Comparison of ENCODE assay signal across 8 cellular contexts in the genomic region with DNA sequence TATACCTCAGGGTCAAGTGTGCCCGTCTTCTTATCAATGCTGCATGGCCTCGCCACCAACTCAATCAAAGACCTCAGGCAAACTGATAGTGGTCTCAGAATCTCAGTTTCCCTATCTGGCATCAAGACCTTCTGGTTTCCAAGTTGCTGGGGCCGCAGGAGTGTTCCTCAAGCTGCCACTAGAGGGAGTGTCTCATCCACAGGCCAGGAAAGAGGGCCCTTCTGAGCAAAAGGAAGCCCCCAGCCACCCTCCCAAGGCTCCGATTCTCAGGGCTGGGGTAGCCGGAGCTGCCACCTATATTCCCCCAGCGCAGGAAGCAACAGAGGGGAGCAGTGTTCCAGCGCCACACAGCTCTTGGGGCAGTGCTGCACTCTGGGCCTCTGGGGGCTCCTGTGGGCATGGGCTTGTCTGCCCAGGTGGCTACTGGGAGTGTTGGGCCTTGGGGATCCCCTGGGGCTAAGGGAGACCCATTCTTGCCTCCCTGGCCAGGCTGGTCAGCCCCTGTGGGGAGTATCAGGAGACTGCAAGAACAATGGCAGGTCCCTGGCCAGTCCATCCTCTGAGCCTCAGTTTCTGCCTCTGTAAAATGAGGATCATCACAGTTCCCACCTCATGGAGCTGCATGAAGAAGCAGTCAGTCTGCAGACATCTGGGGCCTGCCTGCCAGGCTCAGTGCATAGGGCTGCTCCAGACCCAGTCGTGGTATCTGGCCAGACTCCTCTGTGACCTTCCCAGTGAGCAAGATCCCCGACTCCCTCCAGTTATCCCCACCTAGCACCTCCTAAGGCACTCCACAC. TPM values are rescaled to one million over a fixed set of nuclear protein-coding genes. Genes with fewer than 3 reads are reported as not detected.
DNase-seq lines count a peak whose midpoint lies in the region; ATAC-seq and TF ChIP-seq lines count a peak whose summit lies in the region.

No MANE protein-coding gene starts in this region.

- H3K9me2 ChIP-seq in hepatocyte (replicated peaks; ENCODE audit: insufficient read depth), result no peaks in the 10 kb centered on the region

- 33% methylated on average over 9 of the region's 9 CpGs for WGBS in hepatocyte (ENCODE audit: low lambda C conversion rate, missing lambda C conversion rate)

- no peak overlapping the region for H3K27ac ChIP-seq in CD4-positive, CD25-positive, alpha-beta regulatory T cell (ENCODE audit: insufficient read depth, low read length, poor library complexity, severe bottlenecking)
- peak overlapping the region; percentile 8 for H3K27ac ChIP-seq in angular gyrus (ENCODE audit: low read depth, low read length)
- no peak overlapping the region for H3K27ac ChIP-seq in hepatocyte

- no peak overlapping the region for H3K4me3 Mint-ChIP-seq in CD4-positive, CD25-positive, alpha-beta regulatory T cell
- H3K4me3 Mint-ChIP-seq in T-cell, result no peak overlapping the region

- H3K27ac Mint-ChIP-seq in CD4-positive, CD25-positive, alpha-beta regulatory T cell, result peak overlapping the region in 1 of 3 donors; percentile 52
- H3K27ac Mint-ChIP-seq in T-cell, result no peak overlapping the region

- H4K20me1 ChIP-seq in hepatocyte (ENCODE audit: insufficient read depth, poor library complexity, severe bottlenecking), result no peaks in the 10 kb centered on the region

- TF ChIP-seq CTCF in hepatocyte (IDR thresholded peaks at IDR 0.05; ENCODE audit: poor library complexity), result peak; percentile 83

- no peaks in the 10 kb centered on the region for H3K27me3 Mint-ChIP-seq in CD4-positive, CD25-positive, alpha-beta regulatory T cell
- peaks cover 3 to 7% of the 10 kb centered on the region in 2 donors for H3K27me3 Mint-ChIP-seq in T-cell

- H2AFZ ChIP-seq in hepatocyte, result no peak overlapping the region

- no peak overlapping the region for H3K4me2 ChIP-seq in hepatocyte

- H3K9me3 ChIP-seq in CD4-positive, CD25-positive, alpha-beta regulatory T cell (ENCODE audit: control insufficient read depth in 2 of 2, low read length in 2 of 2), result no peaks in the 10 kb centered on the region
- no peaks in the 10 kb centered on the region for H3K9me3 ChIP-seq in hepatocyte (ENCODE audit: low read depth)

- H3K4me1 Mint-ChIP-seq in CD4-positive, CD25-positive, alpha-beta regulatory T cell, result peaks cover 0 to 6% (median 3%) of the 10 kb centered on the region in 4 donors
- no peaks in the 10 kb centered on the region for H3K4me1 Mint-ChIP-seq in T-cell

- H3K27me3 ChIP-seq in CD4-positive, CD25-positive, alpha-beta regulatory T cell (ENCODE audit: control insufficient read depth, insufficient read depth, low read length), result no peaks in the 10 kb centered on the region
- no peaks in the 10 kb centered on the region for H3K27me3 ChIP-seq in hepatocyte

- H3K4me1 ChIP-seq in CD4-positive, CD25-positive, alpha-beta regulatory T cell (ENCODE audit: control insufficient read depth, insufficient read depth, low read length, poor library complexity, severe bottlenecking), result no peaks in the 10 kb centered on the region
- H3K4me1 ChIP-seq in hepatocyte (ENCODE audit: insufficient read depth), result no peaks in the 10 kb centered on the region

- no peak overlapping the region for H3K4me3 ChIP-seq in CD4-positive, CD25-positive, alpha-beta regulatory T cell (ENCODE audit: low read depth, low read length)
- H3K4me3 ChIP-seq in hepatocyte, result no peak overlapping the region

- POLR2A ChIA-PET in HEK293T (lab: Yijun Ruan, JAX) (no interaction called here), T-cell (lab: Charles Lee) (no interaction called here)

- no peaks in the 10 kb centered on the region for H3K9me3 Mint-ChIP-seq in CD4-positive, CD25-positive, alpha-beta regulatory T cell
- no peaks in the 10 kb centered on the region for H3K9me3 Mint-ChIP-seq in T-cell

- H3K36me3 ChIP-seq in CD4-positive, CD25-positive, alpha-beta regulatory T cell (ENCODE audit: control insufficient read depth, insufficient read depth, low read length), result no peaks in the 10 kb centered on the region
- H3K36me3 ChIP-seq in hepatocyte (replicated peaks; ENCODE audit: insufficient read depth, low read depth), result no peaks in the 10 kb centered on the region

- H3K36me3 Mint-ChIP-seq in CD4-positive, CD25-positive, alpha-beta regulatory T cell, result no peaks in the 10 kb centered on the region
- no peaks in the 10 kb centered on the region for H3K36me3 Mint-ChIP-seq in T-cell

- DNase-seq in CD4-positive, CD25-positive, alpha-beta regulatory T cell, result peak; percentile 37 to 63 (median 52)
- DNase-seq in HEK293T (ENCODE audit: extremely low spot score) (peak; percentile 70), T-cell (peak in 30 of 34 experiments; percentile 12 to 63 (median 43)), hepatocyte (ENCODE audit: low spot score) (peak; percentile 62), ureter (ENCODE audit: low spot score) (no peak)
- peak; percentile 19 to 31 for DNase-seq in stimulated activated CD4-positive, alpha-beta T cell treated with anti-CD3 and anti-CD28 coated beads, Interleukin-1b, Interleukin-23, amount 100 ng/mL, for 1 hour (ENCODE audit: low read depth in 2 of 2)

- CTCF ChIA-PET in HEK293T (lab: Yijun Ruan, JAX) (interaction anchor here (0.6 to 1.4 kb wide), 4 partner anchors 10 to 116 kb away, joined by 3 to 5 read pairs (median 3); no protein-coding TSS in a partner anchor), T-cell (lab: Charles Lee) (interaction anchor here (0.9 to 2.0 kb wide), 4 partner anchors 393 to 398 kb away, joined by 3 to 9 read pairs (median 7); no protein-coding TSS in a partner anchor)

- no peaks in the 10 kb centered on the region for H3K79me2 ChIP-seq in hepatocyte

- peak in 1 of 2 donors; percentile 33 for ATAC-seq in CD4-positive, CD25-positive, alpha-beta regulatory T cell (ENCODE audit: low read depth in 2 of 2)
- ATAC-seq in T-cell (replicated peaks in 1 of 4) (peak; percentile 41 to 57 (median 52)), GM19452 (IDR thresholded peaks at IDR 0.05; ENCODE audit: unreplicated experiment) (no peak)

TF ChIP-seq in HEK293T, 16 proteins besides CTCF, POLR2A, EP300 and RAD21:
- TF ChIP-seq FOXM1 (IDR thresholded peaks at IDR 0.05; ENCODE audit: borderline replicate concordance) (no peak), FOXA1 (IDR thresholded peaks at IDR 0.05) (no peak), ARNT (IDR thresholded peaks at IDR 0.05) (no peak), FOXK2 (IDR thresholded peaks at IDR 0.05) (no peak), SUZ12 (IDR thresholded peaks at IDR 0.05) (no peak), LEF1 (IDR thresholded peaks at IDR 0.05; ENCODE audit: borderline replicate concordance) (no peak)
TF ChIP-seq in HEK293T: peak in this region for 0.

RNA-seq across cellular contexts. Expression of gene SEC13, which starts 23.4 kb away (rescaled TPM):
- total RNA-seq in CD4-positive, CD25-positive, alpha-beta regulatory T cell, result 72.2 TPM
- 100 to 1,000 TPM; 139 to 155 (median 151) TPM for polyA plus RNA-seq in CD4-positive, CD25-positive, alpha-beta regulatory T cell
- total RNA-seq in T-cell, result 10 to 100 TPM; 64.4 to 82.4 (median 71.3) TPM
- 159 and 187 TPM in 2 replicates for total RNA-seq in hepatocyte
- polyA plus RNA-seq in hepatocyte, result 310 and 317 TPM in 2 replicates
- 82.9 TPM for total RNA-seq in ureter

RNA-seq across cellular contexts. Expression of gene GHRL, which starts 51.6 kb away (rescaled TPM):
- 1.1 TPM for total RNA-seq in CD4-positive, CD25-positive, alpha-beta regulatory T cell
- polyA plus RNA-seq in CD4-positive, CD25-positive, alpha-beta regulatory T cell, result under 1 TPM in 3 of 4 donors, not detected in 1; 0.47 to 0.92 (median 0.78) TPM
- 1 to 10 TPM in 1 of 5 donors, under 1 TPM in 3, not detected in 1; 0.29 to 1.7 (median 0.61) TPM for total RNA-seq in T-cell
- 12.4 and 14.0 TPM in 2 replicates for total RNA-seq in hepatocyte
- polyA plus RNA-seq in hepatocyte, result 11.3 and 12.0 TPM in 2 replicates
- total RNA-seq in ureter, result 0.81 TPM
